ENCODE assay signal across 16 cellular contexts in the genomic region with DNA sequence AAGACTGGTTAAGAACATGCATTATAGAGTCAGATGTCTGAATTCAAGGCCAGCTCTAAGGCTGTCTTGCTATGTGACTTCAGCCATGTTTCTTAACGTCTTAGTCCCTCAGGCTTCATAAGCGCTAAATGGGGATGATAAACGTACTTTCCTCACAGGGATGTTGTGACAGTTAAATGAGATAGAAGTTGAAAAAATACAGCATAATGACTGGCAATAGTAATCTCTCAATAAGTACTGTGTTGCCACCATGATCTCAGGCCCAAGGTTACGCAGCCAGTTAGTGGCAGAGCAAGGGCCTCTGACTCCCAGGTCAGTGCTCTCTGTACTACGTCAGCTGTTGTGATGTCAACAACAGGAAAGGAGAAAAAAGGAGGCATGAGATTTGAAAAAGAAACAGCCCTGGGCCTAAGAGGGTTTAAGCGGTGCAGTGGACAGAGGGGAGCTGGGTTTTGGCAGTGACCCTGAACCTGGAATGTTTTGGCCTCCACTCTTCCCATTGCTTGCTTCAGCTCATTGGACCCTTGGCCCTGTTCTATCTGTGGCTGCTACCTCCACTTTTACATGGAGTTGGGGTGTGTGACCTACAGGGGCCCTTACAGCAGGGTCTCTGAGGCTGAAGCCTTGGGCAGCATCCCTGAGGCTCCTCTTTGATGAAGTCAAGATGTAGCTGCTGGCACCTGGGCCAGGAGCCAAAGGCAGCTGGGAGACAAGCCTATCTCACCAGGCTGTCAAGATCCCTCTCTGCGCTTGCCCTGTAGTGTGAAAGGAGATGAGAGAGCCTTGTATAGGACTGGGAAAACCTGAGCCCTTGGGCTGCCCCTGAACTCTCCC. TPM values are rescaled to one million over a fixed set of nuclear protein-coding genes. Genes with fewer than 3 reads are reported as not detected.
DNase-seq lines count a peak whose midpoint lies in the region; ATAC-seq and TF ChIP-seq lines count a peak whose summit lies in the region.
"Had no signal": no experiment of that assay in that cellular context is flagged by ENCODE, and none has a peak within 500 bp of the region (broad histone marks: within the 10 kb centered on the region; RNA-seq: fewer than 3 reads in every experiment).

No MANE protein-coding gene starts in this region.

- ATAC-seq in right cardiac atrium, result no peak
- ATAC-seq in Right ventricle myocardium superior (ENCODE audit: poor library complexity), result no peak

- TF ChIP-seq EP300 in stomach (IDR thresholded peaks at IDR 0.05), result no peak

- TF ChIP-seq POLR2A in stomach (IDR thresholded peaks at IDR 0.05) (no peak), testis (IDR thresholded peaks at IDR 0.05) (no peak)

- H3K27me3 ChIP-seq in right cardiac atrium (ENCODE audit: control insufficient read depth, insufficient read depth) (no peaks in the 10 kb centered on the region), Karpas-422 (ENCODE audit: low read length) (no peaks in the 10 kb centered on the region), stomach (no peaks in the 10 kb centered on the region), testis (no peaks in the 10 kb centered on the region)
- H3K27me3 ChIP-seq: body of pancreas, tibial nerve had no signal

- H3K36me3 Mint-ChIP-seq in endothelial cell (ENCODE audit: low read depth, unreplicated experiment), result peaks cover 3% of the 10 kb centered on the region
- H3K36me3 Mint-ChIP-seq: activated naive CD4-positive, alpha-beta T cell treated with anti-CD3 and anti-CD28 coated beads, Interleukin-2, amount 10 ng/mL, durations not matched to agents 7 days and 5 days; neural progenitor cell had no signal

- H3K4me3 ChIP-seq in right cardiac atrium (ENCODE audit: low read length) (no peak overlapping the region), Karpas-422 (ENCODE audit: low read length) (peak overlapping the region; percentile 72; the same call in 1 of the 2 replicates), stomach (no peak overlapping the region), testis (no peak overlapping the region)
- H3K4me3 ChIP-seq: body of pancreas, neural progenitor cell had no signal

- H3K4me1 Mint-ChIP-seq in endothelial cell (ENCODE audit: unreplicated experiment), result peaks cover 8% of the 10 kb centered on the region

- intact Hi-C loops in right cardiac atrium (cut with DNase I) (loop anchor here in 2 of 4 donors (10.0 kb wide), 2 partner anchors 48 to 58 kb away; no protein-coding TSS in a partner anchor), Right ventricle myocardium superior (cut with DNase I) (loop anchor here (5.0 kb wide), 1 partner anchor 56 kb away; no protein-coding TSS in a partner anchor), stomach (cut with DNase I; ENCODE audit: low total_unique reads) (loop anchor here (10.0 kb wide), 1 partner anchor 48 kb away; no protein-coding TSS in a partner anchor), testis (cut with DNase I; ENCODE audit: low total_unique reads) (loop anchor here (10.0 kb wide), 1 partner anchor 48 kb away; no protein-coding TSS in a partner anchor)

- no peaks in the 10 kb centered on the region for H3K9me3 Mint-ChIP-seq in endothelial cell (ENCODE audit: unreplicated experiment)
- H3K9me3 Mint-ChIP-seq: activated naive CD4-positive, alpha-beta T cell treated with anti-CD3 and anti-CD28 coated beads, Interleukin-2, amount 10 ng/mL, durations not matched to agents 7 days and 5 days; neural progenitor cell had no signal

- peaks cover 15% of the 10 kb centered on the region for H3K4me1 ChIP-seq in right cardiac atrium (ENCODE audit: control insufficient read depth, insufficient read depth, low read length)
- peaks cover 16% of the 10 kb centered on the region for H3K4me1 ChIP-seq in Karpas-422 (ENCODE audit: low read length)
- peaks cover 17 to 25% (median 23%) of the 10 kb centered on the region in 4 donors for H3K4me1 ChIP-seq in stomach
- H3K4me1 ChIP-seq in testis, result no peaks in the 10 kb centered on the region
- H3K4me1 ChIP-seq: neural progenitor cell had no signal

- peak overlapping the region; percentile 43 for H3K27ac Mint-ChIP-seq in endothelial cell (ENCODE audit: unreplicated experiment)
- H3K27ac Mint-ChIP-seq: neural progenitor cell had no signal

- H3K4me2 ChIP-seq in Karpas-422 (ENCODE audit: low read depth, low read length, poor library complexity, severe bottlenecking), result peak overlapping the region; percentile 84
- H3K4me2 ChIP-seq: neural progenitor cell had no signal

- H3K9me2 ChIP-seq in Karpas-422 (replicated peaks; ENCODE audit: insufficient read depth, low read length), result no peaks in the 10 kb centered on the region

- H3K9ac ChIP-seq in Karpas-422 (ENCODE audit: low read length), result peak overlapping the region; percentile 81; the same call in 1 of the 2 replicates
- H3K9ac ChIP-seq: neural progenitor cell had no signal

- H3K27ac ChIP-seq in right cardiac atrium (ENCODE audit: low read length) (peak overlapping the region; percentile 88), Karpas-422 (ENCODE audit: low read length) (no peak overlapping the region), stomach (peak overlapping the region; percentile 70 to 81 (median 76)), testis (no peak overlapping the region)
- H3K27ac ChIP-seq: neural progenitor cell, tibial nerve had no signal

- H3K4me3 Mint-ChIP-seq in endothelial cell (ENCODE audit: unreplicated experiment), result no peak overlapping the region
- H3K4me3 Mint-ChIP-seq: neural progenitor cell had no signal

- no peaks in the 10 kb centered on the region for H3K79me2 ChIP-seq in Karpas-422 (ENCODE audit: low read length)

- peaks cover 3% of the 10 kb centered on the region; the same call in 1 of the 2 replicates for H4K20me1 ChIP-seq in Karpas-422 (ENCODE audit: insufficient read depth, low read depth, low read length)

- no peaks in the 10 kb centered on the region for H3K36me3 ChIP-seq in Karpas-422 (ENCODE audit: insufficient read depth, low read length)
- H3K36me3 ChIP-seq in stomach, result no peaks in the 10 kb centered on the region
- H3K36me3 ChIP-seq in testis (ENCODE audit: low read depth, missing control alignments), result no peaks in the 10 kb centered on the region
- H3K36me3 ChIP-seq: neural progenitor cell, tibial nerve had no signal

- H2AFZ ChIP-seq in Karpas-422 (ENCODE audit: low read length), result no peak overlapping the region
- H2AFZ ChIP-seq: neural progenitor cell had no signal

- WGBS in right cardiac atrium, result 78% methylated on average over 7 of the region's 7 CpGs
- 80 to 93% (median 89%) methylated on average over 6 to 7 of the region's 7 CpGs for WGBS in stomach, 5 donors
- WGBS in testis, 2 donors, result 76% methylated on average over 6 to 7 of the region's 7 CpGs

- no peak for DNase-seq in right cardiac atrium
- DNase-seq in Right ventricle myocardium superior, result no peak
- no peak for DNase-seq in Karpas-422
- DNase-seq in endothelial cell (ENCODE audit: low spot score), result no peak
- no peak for DNase-seq in stomach
- DNase-seq in NCI-H1092 (lab: John Stamatoyannopoulos, UW), result no peak
- DNase-seq in NCI-H187 (lab: John Stamatoyannopoulos, UW), result no peak
- no peak for DNase-seq in testis
- DNase-seq: activated naive CD4-positive, alpha-beta T cell treated with anti-CD3 and anti-CD28 coated beads, Interleukin-2, amount 10 ng/mL, durations not matched to agents 7 days and 5 days; MV-4-11 had no signal

- TF ChIP-seq CTCF in endothelial cell (IDR thresholded peaks at IDR 0.05; ENCODE audit: unreplicated experiment) (no peak), stomach (IDR thresholded peaks at IDR 0.05) (no peak), testis (IDR thresholded peaks at IDR 0.05) (no peak)

- H3K27me3 Mint-ChIP-seq in endothelial cell (ENCODE audit: unreplicated experiment), result peaks cover 15% of the 10 kb centered on the region

- no peaks in the 10 kb centered on the region for H3K9me3 ChIP-seq in right cardiac atrium (ENCODE audit: control insufficient read depth, low read length)
- H3K9me3 ChIP-seq in Karpas-422 (ENCODE audit: low read length), result no peaks in the 10 kb centered on the region
- no peaks in the 10 kb centered on the region for H3K9me3 ChIP-seq in stomach
- H3K9me3 ChIP-seq in testis, result no peaks in the 10 kb centered on the region
- H3K9me3 ChIP-seq: body of pancreas, tibial nerve had no signal

RNA-seq across cellular contexts. Expression of a gene that starts 8.4 kb away (rescaled TPM):
- total RNA-seq in right cardiac atrium (1 to 10 TPM in 2 of 4 donors, under 1 TPM in 2; 0.85 to 4.6 (median 0.97) TPM), Right ventricle myocardium superior (5.9 TPM), endothelial cell (ENCODE audit: unreplicated experiment) (3.6 TPM), stomach (10 to 100 TPM in 1 of 5 donors, under 1 TPM in 3, not detected in 1; 0.29 to 10.1 (median 0.48) TPM), testis (1 to 10 TPM; 4.4 to 7.6 TPM)
- polyA plus RNA-seq in right cardiac atrium (2.4 TPM), stomach (1 to 10 TPM in 1 of 3 donors, under 1 TPM in 2; 0.15 to 1.7 (median 0.93) TPM), testis (ENCODE audit: insufficient read depth, low read depth, low replicate concordance) (3.0 TPM)
- total RNA-seq in Karpas-422 (2014; rRNA removed; shearing (Covaris generic); ENCODE audit: low replicate concordance), result 0.07 and 2.6 TPM in 2 replicates

RNA-seq across cellular contexts. Expression of a gene that starts 15.6 kb away (rescaled TPM):
- total RNA-seq in right cardiac atrium (not detected), Right ventricle myocardium superior (not detected), endothelial cell (ENCODE audit: unreplicated experiment) (not detected), stomach (1,000 to 10,000 TPM in 1 of 5 donors, 10 to 100 TPM in 2, 1 to 10 TPM in 1, not detected in 1; 4.7 to 1,748 (median 37.2) TPM), testis (not detected)
- polyA plus RNA-seq in right cardiac atrium (not detected), stomach (1,000 to 10,000 TPM in 1 of 3 donors, 100 to 1,000 TPM in 2; 132 to 2,907 (median 156) TPM), testis (ENCODE audit: insufficient read depth, low read depth, low replicate concordance) (not detected)
- not detected in 2 replicates for total RNA-seq in Karpas-422 (2014; rRNA removed; shearing (Covaris generic); ENCODE audit: low replicate concordance)
- total RNA-seq: body of pancreas, Daoy, dermis microvascular lymphatic vessel endothelial cell, esophagus mucosa, tibial nerve had no signal

RNA-seq across cellular contexts. Expression of a gene that starts 16.1 kb away (rescaled TPM):
- 1 to 10 TPM; 8.9 to 10.0 (median 9.3) TPM for total RNA-seq in right cardiac atrium
- polyA plus RNA-seq in right cardiac atrium, result 9.4 TPM
- total RNA-seq in Right ventricle myocardium superior, result 7.9 TPM
- 34.5 and 43.1 TPM in 2 replicates for total RNA-seq in Karpas-422 (2014; rRNA removed; shearing (Covaris generic); ENCODE audit: low replicate concordance)
- total RNA-seq in endothelial cell (ENCODE audit: unreplicated experiment), result 26.0 TPM
- total RNA-seq in stomach, result 10 to 100 TPM in 3 of 5 donors, 1 to 10 TPM in 2; 4.0 to 15.6 (median 10.7) TPM
- 10 to 100 TPM; 13.9 to 16.3 (median 16.0) TPM for polyA plus RNA-seq in stomach
- 10 to 100 TPM; 39.6 to 66.9 TPM for total RNA-seq in testis
- polyA plus RNA-seq in testis (ENCODE audit: insufficient read depth, low read depth, low replicate concordance), result 125 TPM

RNA-seq across cellular contexts. Expression of a gene that starts 25.7 kb away (rescaled TPM):
- total RNA-seq in right cardiac atrium (100 to 1,000 TPM in 3 of 4 donors, 10 to 100 TPM in 1; 71.9 to 144 (median 131) TPM), Right ventricle myocardium superior (155 TPM), endothelial cell (ENCODE audit: unreplicated experiment) (0.92 TPM), stomach (10 to 100 TPM in 4 of 5 donors, under 1 TPM in 1; 0.58 to 39.3 (median 21.1) TPM), testis (10 to 100 TPM; 36.8 to 38.9 TPM)
- polyA plus RNA-seq in right cardiac atrium (99.7 TPM), stomach (1 to 10 TPM; 2.9 to 9.7 (median 8.2) TPM), testis (ENCODE audit: insufficient read depth, low read depth, low replicate concordance) (20.4 TPM)
- total RNA-seq in Karpas-422 (2014; rRNA removed; shearing (Covaris generic); ENCODE audit: low replicate concordance), result 1.2 and 3.1 TPM in 2 replicates

RNA-seq across cellular contexts. Expression of a gene that starts 39.2 kb away (rescaled TPM):
- 10 to 100 TPM; 60.5 to 85.6 (median 75.4) TPM for total RNA-seq in right cardiac atrium
- polyA plus RNA-seq in right cardiac atrium, result 60.5 TPM
- total RNA-seq in Right ventricle myocardium superior, result 90.8 TPM
- total RNA-seq in Karpas-422 (2014; rRNA removed; shearing (Covaris generic); ENCODE audit: low replicate concordance), result 38.1 and 56.4 TPM in 2 replicates
- 56.2 TPM for total RNA-seq in endothelial cell (ENCODE audit: unreplicated experiment)
- 10 to 100 TPM; 40.9 to 78.1 (median 50.0) TPM for total RNA-seq in stomach
- polyA plus RNA-seq in stomach, result 10 to 100 TPM; 26.7 to 45.1 (median 34.8) TPM
- 10 to 100 TPM; 79.1 to 94.7 TPM for total RNA-seq in testis
- polyA plus RNA-seq in testis (ENCODE audit: insufficient read depth, low read depth, low replicate concordance), result 88.7 TPM

Comparison
In these comparisons a context has a peak if more than half of its experiments do, and no peak if none do; other contexts are left out.
1. H3K27ac ChIP-seq: peak in right cardiac atrium (single experiment) and stomach (5 of 5); none in Karpas-422 (single experiment) and testis (0 of 2).